Comparison of ENCODE assay signal across 8 cellular contexts in the genomic region with DNA sequence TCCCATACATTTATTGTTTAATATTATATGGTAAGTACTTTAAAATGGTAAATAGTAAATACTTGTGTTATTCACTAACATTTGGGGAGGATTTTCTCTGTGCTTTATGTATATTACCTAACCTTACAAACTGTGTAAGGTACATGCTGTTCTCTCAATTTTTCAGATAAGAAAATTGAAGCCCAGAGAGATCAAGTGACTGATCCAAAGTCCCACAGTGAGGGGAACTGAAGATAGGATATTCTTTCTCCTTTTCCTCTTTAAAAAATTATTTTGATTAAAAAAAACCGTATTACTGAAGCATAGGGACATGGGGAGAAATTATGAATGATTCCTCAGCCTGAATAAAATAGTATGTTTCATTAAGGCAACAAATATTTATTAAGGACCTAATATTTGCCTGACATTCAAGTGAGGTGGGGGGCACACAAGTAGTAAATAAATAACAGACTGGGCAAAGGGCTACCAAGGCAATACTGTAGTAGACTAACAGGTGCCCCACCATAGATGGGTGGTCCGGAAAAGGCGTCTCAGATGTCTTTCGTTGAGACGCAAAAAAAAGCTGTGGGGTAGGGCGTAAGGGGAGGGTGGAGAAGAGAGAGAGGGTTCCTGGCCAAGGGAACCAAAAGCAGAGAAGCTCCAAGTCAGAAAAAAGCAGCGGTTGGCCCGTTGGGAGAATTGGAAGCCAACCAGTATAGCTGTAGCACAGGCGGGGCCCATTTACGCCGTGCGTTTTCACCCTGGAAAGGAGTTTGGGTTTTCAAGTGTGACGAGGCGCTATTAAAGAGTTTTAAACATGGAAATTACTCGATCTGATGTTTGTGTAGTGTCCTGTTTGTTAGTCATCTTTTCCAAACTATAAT. TPM values are rescaled to one million over a fixed set of nuclear protein-coding genes. Genes with fewer than 3 reads are reported as not detected.
DNase-seq lines count a peak whose midpoint lies in the region; ATAC-seq, FAIRE-seq and TF ChIP-seq lines count a peak whose summit lies in the region.

No MANE protein-coding gene starts in this region.

- H3K27ac Mint-ChIP-seq in activated CD8-positive, alpha-beta T cell treated with anti-CD3 and anti-CD28 coated beads for 36 hours: peak overlapping the region; percentile 98

- TF ChIP-seq POLR2A in A549 (IDR thresholded peaks at IDR 0.05; ENCODE audit: low read length): no peak
- no peak for TF ChIP-seq POLR2A in endothelial cell of umbilical vein (IDR thresholded peaks at IDR 0.05; ENCODE audit: low read depth, low read length)

- TF ChIP-seq CTCF in A549 (IDR thresholded peaks at IDR 0.05): no peak
- TF ChIP-seq CTCF in GM13977 (IDR thresholded peaks at IDR 0.05; ENCODE audit: extremely low read depth, insufficient read depth, missing control alignments): no peak
- TF ChIP-seq CTCF in activated CD8-positive, alpha-beta T cell treated with anti-CD3 and anti-CD28 coated beads for 36 hours (IDR thresholded peaks at IDR 0.05): no peak
- no peak for TF ChIP-seq CTCF in endothelial cell of umbilical vein (IDR thresholded peaks at IDR 0.05; ENCODE audit: extremely low read depth in 1 of 2, insufficient read depth in 1 of 2, low read depth in 1 of 2, low read length in 2 of 2)

- H3K4me2 ChIP-seq in A549 (peak overlapping the region; percentile 92), endothelial cell of umbilical vein (ENCODE audit: insufficient read depth, low read length) (peak overlapping the region; percentile 98)

- no peaks in the 10 kb centered on the region for H3K9me1 ChIP-seq in endothelial cell of umbilical vein (replicated peaks; ENCODE audit: control insufficient read depth, extremely low read depth, insufficient read depth, low read length)

- no peaks in the 10 kb centered on the region for H4K20me1 ChIP-seq in endothelial cell of umbilical vein (replicated peaks; ENCODE audit: control insufficient read depth, extremely low read depth, insufficient read depth, low read length)

- H3K4me1 ChIP-seq in A549 (peaks cover 23% of the 10 kb centered on the region; the same call in 2 of the 3 replicates), endothelial cell of umbilical vein (ENCODE audit: control insufficient read depth, extremely low read depth, insufficient read depth, low read length) (peaks cover 16% of the 10 kb centered on the region), mononuclear cell (ENCODE audit: insufficient read depth, low read length) (peaks cover 24% of the 10 kb centered on the region)

- H3K4me3 ChIP-seq in A549 (peak overlapping the region; percentile 60), endothelial cell of umbilical vein (replicated peaks in 1 of 3; ENCODE audit: insufficient read depth in 1 of 3, low read depth in 1 of 3, low read length in 3 of 3) (peak overlapping the region; percentile 68 to 95 (median 82)), mononuclear cell (ENCODE audit: low read length) (peak overlapping the region; percentile 86)

- H3K9me3 ChIP-seq in A549: no peaks in the 10 kb centered on the region
- no peaks in the 10 kb centered on the region for H3K9me3 ChIP-seq in endothelial cell of umbilical vein (replicated peaks; ENCODE audit: control insufficient read depth, insufficient read depth, low read length)
- H3K9me3 ChIP-seq in mononuclear cell (ENCODE audit: low read depth, low read length): no peaks in the 10 kb centered on the region

- H3K27me3 Mint-ChIP-seq in activated CD8-positive, alpha-beta T cell treated with anti-CD3 and anti-CD28 coated beads for 36 hours: no peaks in the 10 kb centered on the region

- no peaks in the 10 kb centered on the region for H3K9me3 Mint-ChIP-seq in activated CD8-positive, alpha-beta T cell treated with anti-CD3 and anti-CD28 coated beads for 36 hours

- POLR2A ChIA-PET in A549 (lab: Yijun Ruan, JAX) (interaction anchor here (0.6 to 1.6 kb wide), 4 partner anchors 7 to 77 kb away, joined by 4 to 6 read pairs (median 5); no protein-coding TSS in a partner anchor), endothelial cell of umbilical vein (lab: Charles Lee) (no interaction called here)
- POLR2A ChIA-PET in activated CD8-positive, alpha-beta T cell treated with anti-CD3 and anti-CD28 coated beads for 36 hours (lab: Charles Lee): interaction anchor here (0.7 to 4.6 kb wide), 13 partner anchors 8 to 160 kb away, joined by 3 to 23 read pairs (median 3); a partner anchor contains a TSS

- H3K27ac ChIP-seq in A549 (peak overlapping the region; percentile 97 to 99), endothelial cell of umbilical vein (ENCODE audit: insufficient read depth, low read depth, low read length) (peak overlapping the region; percentile 83)

- TF ChIP-seq EP300 in A549 (IDR thresholded peaks at IDR 0.05): no peak

- ATAC-seq in A549: peak; percentile 33 to 60; a peak in 4 of 6 replicates
- peak; percentile 6 for ATAC-seq in activated CD8-positive, alpha-beta T cell treated with anti-CD3 and anti-CD28 coated beads for 36 hours
- ATAC-seq in GM18498 (IDR thresholded peaks at IDR 0.05; ENCODE audit: unreplicated experiment): no peak

- intact Hi-C loops in activated CD8-positive, alpha-beta T cell treated with anti-CD3 and anti-CD28 coated beads for 36 hours (cut with micrococcal nuclease): loop anchor here (5.0 kb wide), 1 partner anchor 157 kb away; a partner anchor contains a TSS
- intact Hi-C loops in endothelial cell of umbilical vein (cut with micrococcal nuclease): loop anchor here (1.0 to 2.0 kb wide), 2 partner anchors 47 to 79 kb away; a partner anchor contains a TSS

- H3K4me1 Mint-ChIP-seq in activated CD8-positive, alpha-beta T cell treated with anti-CD3 and anti-CD28 coated beads for 36 hours (ENCODE audit: low read depth): peaks cover 32% of the 10 kb centered on the region

- no peaks in the 10 kb centered on the region for H3K36me3 ChIP-seq in endothelial cell of umbilical vein (ENCODE audit: control insufficient read depth in 2 of 2, extremely low read depth in 1 of 2, insufficient read depth in 2 of 2, low read length in 2 of 2)

- in situ Hi-C loops in GM13977 (cut with MboI; ENCODE audit: low pct_unique_long_range_greater_than_20kb, low sequenced_read_pairs, unreplicated experiment): no loop called here

- H3K27me3 ChIP-seq in endothelial cell of umbilical vein (ENCODE audit: control insufficient read depth in 2 of 2, insufficient read depth in 2 of 2, low read length in 2 of 2) (no peaks in the 10 kb centered on the region), mononuclear cell (ENCODE audit: insufficient read depth, low read length) (no peaks in the 10 kb centered on the region)

- peak in 1 of 2 experiments; percentile 16 for DNase-seq in A549 (ENCODE audit: low read depth in 1 of 2, low spot score in 1 of 2)
- DNase-seq in GM13977 (ENCODE audit: low spot score): peak; percentile 40
- peak; percentile 74 for DNase-seq in NCI-H2227 (lab: John Stamatoyannopoulos, UW; ENCODE audit: unreplicated experiment)
- peak; percentile 59 for DNase-seq in activated CD8-positive, alpha-beta T cell treated with anti-CD3 and anti-CD28 coated beads for 36 hours
- no peak for DNase-seq in endothelial cell of umbilical vein (ENCODE audit: low read depth, low spot score)
- DNase-seq in stimulated activated naive CD4-positive, alpha-beta T cell treated with Interleukin-2 at 50 U/mL for 16 hours (lab: John Stamatoyannopoulos, UW): peak; percentile 25

- WGBS in A549 (ENCODE audit: missing lambda C conversion rate): 13% methylated on average over 15 of the region's 15 CpGs

- FAIRE-seq in A549 (lab: Jason Lieb, UNC) (no peak), endothelial cell of umbilical vein (lab: Jason Lieb, UNC) (peak; percentile 60)

- no TSS peak for BruUV-seq in endothelial cell of umbilical vein (replicated peaks; lab: Mats Ljungman, UMichigan)

- peaks cover 32% of the 10 kb centered on the region for H3K79me2 ChIP-seq in endothelial cell of umbilical vein (ENCODE audit: control insufficient read depth, insufficient read depth, low read length)

- no peak for TF ChIP-seq RAD21 in A549 (conservative IDR thresholded peaks at IDR 0.05 in 1 of 2, IDR thresholded peaks at IDR 0.05 in 1 of 2)

- peak overlapping the region; percentile 89 for H3K9ac ChIP-seq in endothelial cell of umbilical vein (replicated peaks; ENCODE audit: extremely low read depth, insufficient read depth, low read length)

- H3K4me3 Mint-ChIP-seq in activated CD8-positive, alpha-beta T cell treated with anti-CD3 and anti-CD28 coated beads for 36 hours: peak overlapping the region; percentile 97

- peak overlapping the region; percentile 53 for H2AFZ ChIP-seq in endothelial cell of umbilical vein (ENCODE audit: low read depth, low read length)

- dilution Hi-C loops in endothelial cell of umbilical vein (cut with MboI; ENCODE audit: extremely low pct_ligation_motif_present, low sequenced_read_pairs): no loop called here

- CTCF ChIA-PET in A549 (lab: Yijun Ruan, JAX) (interaction anchor here (0.9 to 1.2 kb wide), 2 partner anchors 33 to 47 kb away, joined by 3 read pairs; a partner anchor contains a TSS), endothelial cell of umbilical vein (lab: Charles Lee) (interaction anchor here (1.0 to 1.4 kb wide), 3 partner anchors 47 to 104 kb away, joined by 3 to 4 read pairs (median 3); a partner anchor contains a TSS)
- CTCF ChIA-PET in activated CD8-positive, alpha-beta T cell treated with anti-CD3 and anti-CD28 coated beads for 36 hours (lab: Charles Lee): interaction anchor here (1.1 to 2.1 kb wide), 5 partner anchors 12 to 205 kb away, joined by 3 to 10 read pairs (median 4); a partner anchor contains a TSS

- H3K36me3 Mint-ChIP-seq in activated CD8-positive, alpha-beta T cell treated with anti-CD3 and anti-CD28 coated beads for 36 hours (ENCODE audit: low read depth): peaks cover 3% of the 10 kb centered on the region

RNA-seq across cellular contexts. Expression of a gene that starts 0.9 kb away (rescaled TPM):
- 14.7 and 19.8 TPM in 2 replicates for polyA plus RNA-seq in A549 (2011; rRNA removed)
- 4.9 and 5.5 TPM in 2 replicates for polyA plus RNA-seq in A549 (2012; cell fraction: cytosol; rRNA removed)
- polyA plus RNA-seq in A549 (2012; cell fraction: nucleus; rRNA removed): 5.1 TPM in 2 replicates
- polyA plus RNA-seq in A549 (2017; fragmentation: RNase III; extraction: RNeasy Plus Mini Kit Qiagen cat#74134 plus additional on column Dnase treatment): 3.8 to 4.3 TPM (median 4.3 TPM) in 3 replicates
- polyA minus RNA-seq in A549 (2011; rRNA and poly(A)+ RNA removed): 49.1 and 60.3 TPM in 2 replicates
- 10 to 100 TPM; 27.7 to 30.0 TPM for total RNA-seq in activated CD8-positive, alpha-beta T cell treated with anti-CD3 and anti-CD28 coated beads for 36 hours
- 21.1 and 24.1 TPM in 2 replicates for total RNA-seq in endothelial cell of umbilical vein
- 7.7 and 10.4 TPM in 2 replicates for polyA plus RNA-seq in endothelial cell of umbilical vein
- polyA plus RNA-seq in endothelial cell of umbilical vein (2011; cell fraction: cytosol; rRNA removed): 9.1 and 10.4 TPM in 2 replicates
- polyA plus RNA-seq in endothelial cell of umbilical vein (2011; cell fraction: nucleus; rRNA removed): 24.1 and 25.2 TPM in 2 replicates
- polyA plus RNA-seq in endothelial cell of umbilical vein (2012): 8.5 and 12.2 TPM in 2 replicates
- polyA minus RNA-seq in endothelial cell of umbilical vein: 83.9 and 84.1 TPM in 2 replicates
- 17.2 TPM for polyA minus RNA-seq in endothelial cell of umbilical vein (2011; cell fraction: cytosol; rRNA and poly(A)+ RNA removed)
- polyA minus RNA-seq in endothelial cell of umbilical vein (2011; cell fraction: nucleus; rRNA and poly(A)+ RNA removed): 72.1 and 104 TPM in 2 replicates
- total RNA-seq in mononuclear cell: 19.5 TPM

RNA-seq across cellular contexts. Expression of a gene that starts 47.0 kb away (rescaled TPM):
- polyA plus RNA-seq in A549 (2011; rRNA removed) (7.0 and 10.6 TPM in 2 replicates), A549 (2017; fragmentation: RNase III; extraction: RNeasy Plus Mini Kit Qiagen cat#74134 plus additional on column Dnase treatment) (5.2 to 5.7 TPM (median 5.6 TPM) in 3 replicates), endothelial cell of umbilical vein (9.5 and 10.8 TPM in 2 replicates)
- polyA plus RNA-seq in A549 (2012; cell fraction: cytosol; rRNA removed): 4.3 and 5.4 TPM in 2 replicates
- polyA plus RNA-seq in A549 (2012; cell fraction: nucleus; rRNA removed): 4.7 and 4.9 TPM in 2 replicates
- polyA minus RNA-seq in A549 (2011; rRNA and poly(A)+ RNA removed): 39.4 and 43.1 TPM in 2 replicates
- total RNA-seq in activated CD8-positive, alpha-beta T cell treated with anti-CD3 and anti-CD28 coated beads for 36 hours: 10 to 100 TPM; 33.0 to 34.2 TPM
- total RNA-seq in endothelial cell of umbilical vein (31.0 TPM in 2 replicates), mononuclear cell (19.0 TPM)
- polyA plus RNA-seq in endothelial cell of umbilical vein (2011; cell fraction: cytosol; rRNA removed): 12.1 and 12.7 TPM in 2 replicates
- polyA plus RNA-seq in endothelial cell of umbilical vein (2011; cell fraction: nucleus; rRNA removed): 22.4 and 24.7 TPM in 2 replicates
- polyA plus RNA-seq in endothelial cell of umbilical vein (2012): 10.8 and 16.2 TPM in 2 replicates
- polyA minus RNA-seq in endothelial cell of umbilical vein: 50.2 and 53.3 TPM in 2 replicates
- polyA minus RNA-seq in endothelial cell of umbilical vein (2011; cell fraction: cytosol; rRNA and poly(A)+ RNA removed): 13.4 TPM
- 17.4 and 25.1 TPM in 2 replicates for polyA minus RNA-seq in endothelial cell of umbilical vein (2011; cell fraction: nucleus; rRNA and poly(A)+ RNA removed)
